ENCODE assay signal across 17 cellular contexts in the genomic region with DNA sequence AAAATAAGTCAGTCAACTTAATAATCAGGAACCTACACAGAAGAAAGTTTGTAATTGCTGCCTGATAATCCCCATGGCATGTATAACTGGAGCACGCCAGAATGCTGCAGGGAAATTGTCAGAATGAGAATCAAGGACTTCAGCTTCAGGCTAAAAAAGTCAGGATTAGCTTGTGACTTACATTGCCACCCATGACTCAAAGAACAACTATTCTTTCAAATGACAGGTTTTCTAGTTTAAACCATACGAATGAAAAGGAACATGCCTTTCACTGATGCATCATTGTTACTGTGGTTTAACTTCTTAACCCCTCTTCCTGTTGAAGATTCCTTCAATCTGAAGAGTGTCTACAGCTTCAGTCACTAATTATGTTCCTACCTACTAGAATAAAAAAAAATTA.
A peak's percentile ranks its signal among the peaks of the same experiment; 100 is the strongest.
DNase-seq lines count a peak whose midpoint lies in the region; ATAC-seq and TF ChIP-seq lines count a peak whose summit lies in the region.
"Had no signal": no experiment of that assay in that cellular context is flagged by ENCODE, and none has a peak within 500 bp of the region (broad histone marks: within the 10 kb centered on the region; RNA-seq: fewer than 3 reads in every experiment).

No MANE protein-coding gene starts in this region.

- POLR2A ChIA-PET in HCT116 (lab: Charles Lee) (no interaction called here), SK-N-SH (lab: Yijun Ruan, JAX) (no interaction called here)

- peak in 1 of 2 experiments; percentile 84; a peak in 2 of 4 replicates for TF ChIP-seq EP300 in SK-N-SH (IDR thresholded peaks at IDR 0.05; ENCODE audit: borderline replicate concordance in 1 of 2, low read depth in 1 of 2, low read length in 1 of 2)
- TF ChIP-seq EP300 in stomach (IDR thresholded peaks at IDR 0.05) = no peak

- DNase-seq in HCT116 (ENCODE audit: low read depth, low spot score) = no peak
- DNase-seq in SK-N-SH = no peak
- peak; percentile 74 to 90 for DNase-seq in foreskin fibroblast
- DNase-seq in stromal cell of bone marrow (ENCODE audit: low read depth) = peak; percentile 1
- no peak for DNase-seq in stomach
- DNase-seq in NCI-H510A treated with DMSO at 0.1 percent for 48 hours (lab: John Stamatoyannopoulos, UW) = no peak
- DNase-seq: activated CD4-positive, CD25-positive, alpha-beta regulatory T cell; activated CD8-positive, alpha-beta memory T cell treated with anti-CD3 and anti-CD28 coated beads, Interleukin-2, amount 10 ng/mL, durations not matched to agents 7 days and 5 days; activated gamma-delta T cell treated with Interleukin-2 at 50 U/mL for 16 hours; endodermal cell; GDM1; NCI-H1105; stimulated activated CD4-positive, alpha-beta T cell treated with anti-CD3 and anti-CD28 coated beads, Interleukin-2, amount 100 ng/mL, for 24 hours; thyroid gland had no signal

- H3K9ac ChIP-seq in HCT116 (ENCODE audit: low read length) = no peak overlapping the region
- H3K9ac ChIP-seq in SK-N-SH = no peak overlapping the region; the same call in 1 of the 2 replicates

- CTCF ChIA-PET in HCT116 (lab: Charles Lee) (no interaction called here), SK-N-SH (lab: Yijun Ruan, JAX) (interaction anchor here (0.7 kb wide), 1 partner anchor 14 kb away, joined by 3 read pairs; no protein-coding TSS in a partner anchor)

- 16% methylated on average over 2 of the region's 2 CpGs for WGBS in SK-N-SH (ENCODE audit: low lambda C conversion rate)
- WGBS in stomach, 5 donors = 21 to 63% (median 32%) methylated on average over 2 of the region's 2 CpGs

- H4K20me1 ChIP-seq in HCT116 (ENCODE audit: insufficient read depth) (no peaks in the 10 kb centered on the region), SK-N-SH (ENCODE audit: insufficient read depth) (no peaks in the 10 kb centered on the region)

- no peak; the same call in 1 of the 2 replicates for ATAC-seq in HCT116
- ATAC-seq in HG03457 (IDR thresholded peaks at IDR 0.05; ENCODE audit: unreplicated experiment) = no peak
- ATAC-seq: activated CD8-positive, alpha-beta memory T cell treated with anti-CD3 and anti-CD28 coated beads, Interleukin-2, amount 10 ng/mL, durations not matched to agents 7 days and 5 days; left lobe of liver had no signal

- TF ChIP-seq POLR2A in HCT116 (IDR thresholded peaks at IDR 0.05; ENCODE audit: borderline replicate concordance, extremely low read depth, insufficient read depth, insufficient read length) = no peak
- TF ChIP-seq POLR2A in stomach (IDR thresholded peaks at IDR 0.05) = no peak

- H3K79me2 ChIP-seq in HCT116 (ENCODE audit: insufficient read depth, low read length) (no peaks in the 10 kb centered on the region), SK-N-SH (ENCODE audit: insufficient read depth) (no peaks in the 10 kb centered on the region)

- H3K36me3 ChIP-seq in HCT116 (ENCODE audit: control insufficient read depth in 1 of 2, insufficient read depth in 2 of 2, low read length in 2 of 2) (no peaks in the 10 kb centered on the region), SK-N-SH (replicated peaks in 1 of 2; ENCODE audit: control insufficient read depth in 1 of 2, insufficient read depth in 2 of 2, low read length in 1 of 2) (no peaks in the 10 kb centered on the region), stomach (no peaks in the 10 kb centered on the region)
- H3K36me3 ChIP-seq: cardiac muscle cell, thyroid gland had no signal

- H2AFZ ChIP-seq in HCT116 (ENCODE audit: low read depth, low read length, poor library complexity, severe bottlenecking) (no peak overlapping the region), SK-N-SH (ENCODE audit: low read depth) (no peak overlapping the region)

- peaks cover 11% of the 10 kb centered on the region for H3F3A ChIP-seq in SK-N-SH (replicated peaks; ENCODE audit: insufficient read depth)

- H3K27me3 ChIP-seq in HCT116 (ENCODE audit: insufficient read depth, low read length) (no peaks in the 10 kb centered on the region), SK-N-SH (ENCODE audit: insufficient read depth) (no peaks in the 10 kb centered on the region), stomach (no peaks in the 10 kb centered on the region)
- H3K27me3 ChIP-seq: thyroid gland had no signal

- RAD21 ChIA-PET in HCT116 (lab: Charles Lee; ENCODE audit: low non-redundant PET in 1 of 2, low total read pairs in 2 of 2, uncharacterized antibody in 2 of 2, unreplicated experiment in 2 of 2) = no interaction called here

- TF ChIP-seq CTCF in HCT116 (IDR thresholded peaks at IDR 0.05 in 2 of 3, conservative IDR thresholded peaks at IDR 0.05 in 1 of 3; ENCODE audit: borderline replicate concordance in 1 of 3, insufficient read depth in 1 of 3, low read depth in 2 of 3, low read length in 2 of 3) (no peak), SK-N-SH (IDR thresholded peaks at IDR 0.05) (no peak), foreskin fibroblast (IDR thresholded peaks at IDR 0.05; ENCODE audit: low read depth, low read length) (no peak), stomach (IDR thresholded peaks at IDR 0.05) (no peak)

- TF ChIP-seq RAD21 in HCT116 (IDR thresholded peaks at IDR 0.05; ENCODE audit: low read depth) (no peak), SK-N-SH (IDR thresholded peaks at IDR 0.05; ENCODE audit: low read length) (no peak)

- H3K9me3 ChIP-seq in HCT116 (ENCODE audit: control insufficient read depth in 1 of 2, insufficient read depth in 1 of 2, low read depth in 1 of 2, low read length in 2 of 2) = no peaks in the 10 kb centered on the region; a peak in 1 of 4 replicates
- H3K9me3 ChIP-seq in SK-N-SH = no peaks in the 10 kb centered on the region
- H3K9me3 ChIP-seq in stomach = no peaks in the 10 kb centered on the region
- H3K9me3 ChIP-seq: thyroid gland had no signal

- H3K4me3 ChIP-seq in HCT116 (replicated peaks in 1 of 2; ENCODE audit: low read depth in 1 of 2, low read length in 2 of 2) (no peak overlapping the region), SK-N-SH (ENCODE audit: low read depth in 2 of 2, low read length in 1 of 2) (no peak overlapping the region), foreskin fibroblast (ENCODE audit: low read depth in 1 of 2, low read length in 2 of 2) (no peak overlapping the region), stomach (no peak overlapping the region)
- H3K4me3 ChIP-seq: cardiac muscle cell, thyroid gland had no signal

- BruUV-seq in HCT116 (replicated peaks; lab: Mats Ljungman, UMichigan) = no TSS peak

- H3K4me1 ChIP-seq in HCT116 (ENCODE audit: control insufficient read depth in 1 of 2, insufficient read depth in 2 of 2, low read length in 2 of 2) = peaks cover 0 to 3% of the 10 kb centered on the region in 2 experiments; a peak in 1 of 4 replicates
- H3K4me1 ChIP-seq in SK-N-SH (ENCODE audit: control insufficient read depth in 1 of 2, insufficient read depth in 2 of 2, low read depth in 1 of 2, low read length in 1 of 2) = peaks cover 0 to 2% of the 10 kb centered on the region in 2 experiments; a peak in 2 of 4 replicates
- H3K4me1 ChIP-seq in stomach = no peaks in the 10 kb centered on the region
- H3K4me1 ChIP-seq: thyroid gland had no signal

- intact Hi-C loops in HCT116 (cut with micrococcal nuclease) = no loop called here
- intact Hi-C loops in stomach (cut with DNase I; ENCODE audit: low total_unique reads) = no loop called here

- no peak overlapping the region for H3K27ac ChIP-seq in HCT116 (ENCODE audit: low read depth, low read length)
- H3K27ac ChIP-seq in SK-N-SH (ENCODE audit: low read depth in 2 of 2, low read length in 1 of 2) = peak overlapping the region; percentile 71 to 76
- H3K27ac ChIP-seq in stomach = no peak overlapping the region
- H3K27ac ChIP-seq: cardiac muscle cell, thyroid gland had no signal

- H3K4me2 ChIP-seq in HCT116 (ENCODE audit: low read length) (peak overlapping the region; percentile 24), SK-N-SH (peak overlapping the region; percentile 26; the same call in 1 of the 2 replicates)

- H3K9me2 ChIP-seq in HCT116 (ENCODE audit: insufficient read depth) (no peaks in the 10 kb centered on the region), SK-N-SH (no peaks in the 10 kb centered on the region)

TF ChIP-seq in HCT116, 20 proteins besides CTCF, POLR2A, EP300 and RAD21 (continues in another document):
- TF ChIP-seq CEBPB (IDR thresholded peaks at IDR 0.05; ENCODE audit: low read depth) (no peak), ZBTB33 (IDR thresholded peaks at IDR 0.05; ENCODE audit: extremely low read depth, insufficient replicate concordance, low read length) (no peak), SRF (IDR thresholded peaks at IDR 0.05; ENCODE audit: low read depth) (no peak), SIN3A (IDR thresholded peaks at IDR 0.05; ENCODE audit: low read depth) (no peak)

TF ChIP-seq in SK-N-SH, 30 proteins besides CTCF, POLR2A, EP300 and RAD21 (continues in another document):
- no peak for TF ChIP-seq USF1 (IDR thresholded peaks at IDR 0.05; ENCODE audit: borderline replicate concordance, low read depth)
- TF ChIP-seq GATA2 (CRISPR knock-in tag; IDR thresholded peaks at IDR 0.05) = no peak
- peak; percentile 86 for TF ChIP-seq JUND (IDR thresholded peaks at IDR 0.05)
- peak; percentile 62; the same call in 1 of the 2 replicates for TF ChIP-seq FOXM1 (IDR thresholded peaks at IDR 0.05; ENCODE audit: low read depth)
- TF ChIP-seq ZBTB33 (IDR thresholded peaks at IDR 0.05; ENCODE audit: borderline replicate concordance, low read depth) = no peak
- 0 out of 2 replicates have a peak, but pooled peaks have one; percentile 25 for TF ChIP-seq MAX (IDR thresholded peaks at IDR 0.05; ENCODE audit: low read depth)

Comparison
In these comparisons a context has a peak if more than half of its experiments do, and no peak if none do; other contexts are left out.
1. DNase-seq: peak in foreskin fibroblast (2 of 2) and stromal cell of bone marrow (single experiment); none in HCT116 (single experiment), SK-N-SH (single experiment), stomach (single experiment) and NCI-H510A treated with DMSO at 0.1 percent for 48 hours (single experiment).
2. H3K27ac ChIP-seq: peak in SK-N-SH (2 of 2); none in HCT116 (single experiment) and stomach (0 of 5).
3. Of the 11 proteins assayed by ChIP-seq in both SK-N-SH and HCT116: peak only in SK-N-SH: ELF1, JUND, MAX and SIN3A; only in HCT116: none; in both: none; in neither: 7.